Comparison of ENCODE assay signal across 9 cellular contexts in the genomic region with DNA sequence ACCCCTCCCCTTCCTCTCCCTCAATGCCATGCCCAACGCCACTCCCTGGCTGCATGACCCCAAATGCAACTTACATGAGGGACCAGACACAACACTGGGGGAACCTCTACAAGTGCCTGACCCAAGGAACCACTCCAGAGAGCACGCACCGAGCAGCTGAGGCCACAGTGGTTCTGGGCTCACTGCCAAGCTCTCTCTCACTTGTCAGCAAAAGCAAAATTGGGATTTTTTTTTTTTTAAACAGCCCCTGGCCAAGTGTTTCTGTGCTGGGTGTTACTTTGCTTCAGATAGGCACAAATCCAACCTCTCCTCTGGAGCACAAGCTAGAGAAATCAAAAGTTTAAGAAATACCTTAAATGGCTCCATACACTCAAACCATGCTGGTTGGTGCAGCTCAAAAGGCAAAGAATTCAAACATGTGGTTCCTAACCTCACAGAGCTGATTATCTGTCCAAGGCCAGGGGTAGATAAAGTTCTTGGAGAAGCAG.
DNase-seq lines count a peak whose midpoint lies in the region; ATAC-seq and TF ChIP-seq lines count a peak whose summit lies in the region.
"Had no signal": no experiment of that assay in that cellular context is flagged by ENCODE, and none has a peak within 500 bp of the region (broad histone marks: within the 10 kb centered on the region; RNA-seq: fewer than 3 reads in every experiment).

No MANE protein-coding gene starts in this region.

- intact Hi-C loops in left ventricle myocardium inferior (cut with micrococcal nuclease) (no loop called here), testis (cut with DNase I; ENCODE audit: low total_unique reads) (no loop called here)

- H3K4me3 ChIP-seq in left ventricle myocardium inferior (no peak overlapping the region), testis (no peak overlapping the region)

- TF ChIP-seq POLR2A in testis (IDR thresholded peaks at IDR 0.05): no peak

- no peaks in the 10 kb centered on the region for H3K36me3 ChIP-seq in left ventricle myocardium inferior
- H3K36me3 ChIP-seq in testis (ENCODE audit: low read depth, missing control alignments): no peaks in the 10 kb centered on the region

- no peaks in the 10 kb centered on the region for H3K9me3 ChIP-seq in left ventricle myocardium inferior (replicated peaks)
- H3K9me3 ChIP-seq in testis: no peaks in the 10 kb centered on the region

- ATAC-seq in GM18909 (IDR thresholded peaks at IDR 0.05; ENCODE audit: poor library complexity, unreplicated experiment) (no peak), GM21526 (IDR thresholded peaks at IDR 0.05; ENCODE audit: low FRiP score, unreplicated experiment) (no peak)

- WGBS in testis, 2 donors: 24 to 31% methylated on average over 3 of the region's 3 CpGs

- peaks cover 16% of the 10 kb centered on the region for H3K27me3 ChIP-seq in left ventricle myocardium inferior (ENCODE audit: low read depth)
- H3K27me3 ChIP-seq in testis: no peaks in the 10 kb centered on the region

- H3K27ac ChIP-seq in left ventricle myocardium inferior (replicated peaks): no peak overlapping the region
- peak overlapping the region; percentile 2 to 53 for H3K27ac ChIP-seq in testis

- H3K4me1 ChIP-seq in left ventricle myocardium inferior (peaks cover 19% of the 10 kb centered on the region), testis (peaks cover 17% of the 10 kb centered on the region)

- TF ChIP-seq CTCF in left ventricle myocardium inferior (IDR thresholded peaks at IDR 0.05; ENCODE audit: borderline replicate concordance): no peak
- TF ChIP-seq CTCF in testis (IDR thresholded peaks at IDR 0.05): no peak

- peak; percentile 8 for DNase-seq in NOMO-1 treated with DMSO at 0.1 percent for 48 hours (lab: John Stamatoyannopoulos, UW; ENCODE audit: unreplicated experiment)
- DNase-seq in NOMO-1 (lab: John Stamatoyannopoulos, UW; ENCODE audit: unreplicated experiment in 2 of 2): no peak
- peak; percentile 77 to 84 for DNase-seq in SHP77 (lab: John Stamatoyannopoulos, UW)
- peak; percentile 66 for DNase-seq in left ventricle myocardium inferior
- peak; percentile 90 for DNase-seq in testis
- no peak for DNase-seq in GM03348 (ENCODE audit: low spot score)
- DNase-seq: stimulated activated CD4-positive, alpha-beta T cell treated with anti-CD3 and anti-CD28 coated beads, Interleukin-12 subunit alpha, Interleukin-12 subunit beta, amount 100 ng/mL, for 4 hours had no signal

Comparison
In these comparisons a context has a peak if more than half of its experiments do, and no peak if none do; other contexts are left out.
1. DNase-seq: peak in NOMO-1 treated with DMSO at 0.1 percent for 48 hours (single experiment), SHP77 (2 of 2), left ventricle myocardium inferior (single experiment) and testis (single experiment); none in NOMO-1 (0 of 2) and GM03348 (single experiment).